Comparison of ENCODE assay signal across 8 cellular contexts in genomic region chr12:107101651-107102050, GRCh38.
"Had no signal": no experiment of that assay in that cellular context is flagged by ENCODE, and none has a peak within 500 bp of the region (broad histone marks: within the 10 kb centered on the region; RNA-seq: fewer than 3 reads in every experiment).

No MANE protein-coding gene starts in this region.

- H3K9ac ChIP-seq: GM23248 had no signal

- H2AFZ ChIP-seq: GM23248 had no signal

- H3K4me3 ChIP-seq: GM23248, HAP-1 had no signal

- H3K9me3 ChIP-seq: HAP-1 had no signal

- H3K4me1 ChIP-seq: HAP-1 had no signal

- ATAC-seq: HCT116 had no signal

- H3K27ac ChIP-seq: GM23248, HL-60 had no signal

- H3K36me3 ChIP-seq: HAP-1 had no signal

- DNase-seq: GM23248, GOT3, H7, HFFc6, KG1 had no signal
